Comparison of ENCODE assay signal across 1 cellular context in genomic region chr9:37424686-37425297, GRCh38.
TF ChIP-seq lines count a peak whose summit lies in the region.

No MANE protein-coding gene starts in this region.

TF ChIP-seq in GM23338, 12 proteins besides CTCF, POLR2A, EP300 and RAD21:
- TF ChIP-seq REST (IDR thresholded peaks at IDR 0.05; ENCODE audit: unreplicated experiment) (no peak), CREB1 (CRISPR knock-in tag; IDR thresholded peaks at IDR 0.05; ENCODE audit: low read depth) (no peak), STAT1 (IDR thresholded peaks at IDR 0.05; ENCODE audit: unreplicated experiment) (no peak), ZNF462 (CRISPR knock-in tag; IDR thresholded peaks at IDR 0.05) (no peak), ZNF331 (CRISPR knock-in tag; IDR thresholded peaks at IDR 0.05; ENCODE audit: low read depth) (no peak), POLR2AphosphoS5 (IDR thresholded peaks at IDR 0.05; ENCODE audit: low read depth) (no peak), NANOG (IDR thresholded peaks at IDR 0.05; ENCODE audit: borderline replicate concordance) (no peak), EZH2phosphoT487 (IDR thresholded peaks at IDR 0.05; ENCODE audit: unreplicated experiment) (no peak), EZH2 (IDR thresholded peaks at IDR 0.05; ENCODE audit: low read depth, unreplicated experiment) (no peak), JUNB (IDR thresholded peaks at IDR 0.05; ENCODE audit: unreplicated experiment) (no peak), ZNF114 (CRISPR knock-in tag; IDR thresholded peaks at IDR 0.05) (no peak)
- TF ChIP-seq, protein P1, sequence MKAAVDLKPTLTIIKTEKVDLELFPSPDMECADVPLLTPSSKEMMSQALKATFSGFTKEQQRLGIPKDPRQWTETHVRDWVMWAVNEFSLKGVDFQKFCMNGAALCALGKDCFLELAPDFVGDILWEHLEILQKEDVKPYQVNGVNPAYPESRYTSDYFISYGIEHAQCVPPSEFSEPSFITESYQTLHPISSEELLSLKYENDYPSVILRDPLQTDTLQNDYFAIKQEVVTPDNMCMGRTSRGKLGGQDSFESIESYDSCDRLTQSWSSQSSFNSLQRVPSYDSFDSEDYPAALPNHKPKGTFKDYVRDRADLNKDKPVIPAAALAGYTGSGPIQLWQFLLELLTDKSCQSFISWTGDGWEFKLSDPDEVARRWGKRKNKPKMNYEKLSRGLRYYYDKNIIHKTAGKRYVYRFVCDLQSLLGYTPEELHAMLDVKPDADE (IDR thresholded peaks at IDR 0.05) = no peak
